ENCODE assay signal across 8 cellular contexts in the genomic region with DNA sequence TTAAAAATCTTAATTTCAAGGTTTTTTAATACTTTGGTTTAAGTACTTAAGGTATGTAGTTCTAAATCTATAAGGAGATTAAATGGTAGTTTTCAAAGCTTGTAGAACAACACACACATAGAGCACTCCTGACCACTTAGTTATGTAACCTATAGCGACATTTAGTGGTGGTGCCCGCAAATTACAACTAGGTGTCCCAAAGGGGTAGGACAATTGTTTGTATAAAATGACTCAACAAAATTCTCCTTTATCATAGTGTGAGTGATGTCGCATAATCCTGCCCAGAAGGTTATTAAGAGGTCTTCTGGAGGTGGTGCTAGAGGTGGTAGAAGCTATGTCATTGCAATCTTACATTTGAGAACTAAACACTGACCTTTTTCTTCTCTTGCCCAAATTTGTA.
DNase-seq lines count a peak whose midpoint lies in the region; ATAC-seq and TF ChIP-seq lines count a peak whose summit lies in the region.

No MANE protein-coding gene starts in this region.

- H2AK5ac ChIP-seq in IMR-90 (ENCODE audit: low read depth, low read length), result no peak overlapping the region

- TF ChIP-seq CTCF in IMR-90 (conservative IDR thresholded peaks at IDR 0.05; ENCODE audit: low read depth, low read length) (peak; percentile 76), fibroblast of lung (conservative IDR thresholded peaks at IDR 0.05 in 1 of 2, IDR thresholded peaks at IDR 0.05 in 1 of 2; ENCODE audit: low read depth in 1 of 2, low read length in 2 of 2) (peak; percentile 70 to 79)

- H2BK15ac ChIP-seq in IMR-90 (ENCODE audit: low read depth, low read length), result no peak overlapping the region

- no peaks in the 10 kb centered on the region for H3K79me1 ChIP-seq in IMR-90 (ENCODE audit: low read depth in 1 of 2, low read length in 2 of 2)

- intact Hi-C loops in IMR-90 (cut with micrococcal nuclease), result loop anchor here (1.0 to 5.0 kb wide), 5 partner anchors 358 to 777 kb away; no protein-coding TSS in a partner anchor

- H3K27me3 ChIP-seq in IMR-90 (ENCODE audit: control insufficient read depth, insufficient read depth, low read length), result no peaks in the 10 kb centered on the region
- no peaks in the 10 kb centered on the region for H3K27me3 ChIP-seq in NT2/D1 (ENCODE audit: insufficient read depth, insufficient read length)
- no peaks in the 10 kb centered on the region for H3K27me3 ChIP-seq in fibroblast of lung (ENCODE audit: control insufficient read depth, insufficient read depth, low read length)

- H2AK9ac ChIP-seq in IMR-90 (replicated peaks; ENCODE audit: low read depth, low read length, poor library complexity), result no peak overlapping the region

- no peak overlapping the region for H3K23ac ChIP-seq in IMR-90 (ENCODE audit: low read depth, low read length)

- H4K8ac ChIP-seq in IMR-90 (ENCODE audit: low read depth in 2 of 2, low read length in 2 of 2), result no peak overlapping the region

- H3K9me1 ChIP-seq in IMR-90 (ENCODE audit: insufficient read depth, low read length), result no peaks in the 10 kb centered on the region

- H3K79me2 ChIP-seq in fibroblast of lung (ENCODE audit: control insufficient read depth, insufficient read depth, low read length), result no peaks in the 10 kb centered on the region

- dilution Hi-C loops in IMR-90 (cut with HindIII; ENCODE audit: low sequenced_read_pairs, unreplicated experiment), result loop anchor here (25.0 kb wide), 1 partner anchor 432 kb away; no protein-coding TSS in a partner anchor

- WGBS in IMR-90 (ENCODE audit: extremely low coverage in 2 of 2, insufficient read length in 1 of 2), 2 experiments, result no CpG with 5 or more reads among the region's 3 CpGs

- no peak overlapping the region for H2BK120ac ChIP-seq in IMR-90 (ENCODE audit: low read depth, low read length)

- H2BK20ac ChIP-seq in IMR-90 (ENCODE audit: low read depth, low read length), result no peak overlapping the region

- DNase-seq in DMS 273 treated with DMSO at 0.1 percent for 48 hours (lab: John Stamatoyannopoulos, UW) (peak; percentile 37), IMR-90 (peak; percentile 57), NT2/D1 (ENCODE audit: low read depth, low spot score) (peak; percentile 50), activated T-cell treated with anti-CD3 and anti-CD28 coated beads for 48 hours (ENCODE audit: low read depth) (peak; percentile 56), fibroblast of lung (ENCODE audit: low read depth in 2 of 2) (peak; percentile 45 to 80)
- DNase-seq in natural killer cell treated with Interleukin-12 subunit alpha and Interleukin-12 subunit beta and Interleukin-15 and Interleukin-18, amount 100 ng/mL, for 72 hours (ENCODE audit: low spot score), result peak; percentile 75
- DNase-seq in stimulated activated naive CD8-positive, alpha-beta T cell treated with anti-CD3 and anti-CD28 coated beads, Interleukin-15, Interleukin-2, amounts not matched to agents 100 U/mL and 50 U/mL, for 24 hours, result peak; percentile 64

- TF ChIP-seq RAD21 in IMR-90 (IDR thresholded peaks at IDR 0.05; ENCODE audit: low read length), result peak; percentile 74

- no peak overlapping the region for H3K4ac ChIP-seq in IMR-90 (ENCODE audit: low read depth, low read length)

- H3K4me3 ChIP-seq in IMR-90 (ENCODE audit: insufficient read depth, low read depth, low read length) (no peak overlapping the region), NT2/D1 (ENCODE audit: insufficient read length, low read depth) (no peak overlapping the region), fibroblast of lung (replicated peaks in 1 of 4; ENCODE audit: control extremely low read depth in 1 of 4, insufficient read depth in 1 of 4, low read depth in 3 of 4, low read length in 4 of 4) (no peak overlapping the region)

- H3K14ac ChIP-seq in IMR-90 (replicated peaks; ENCODE audit: low read depth, low read length), result no peak overlapping the region

- H2BK5ac ChIP-seq in IMR-90 (ENCODE audit: low read depth, low read length, poor library complexity, severe bottlenecking), result no peak overlapping the region

- no peak overlapping the region for H2AFZ ChIP-seq in IMR-90 (replicated peaks; ENCODE audit: low read length, poor library complexity)
- H2AFZ ChIP-seq in fibroblast of lung (ENCODE audit: low read length), result no peak overlapping the region

- H4K20me1 ChIP-seq in IMR-90 (ENCODE audit: insufficient read depth, low read length) (no peaks in the 10 kb centered on the region), fibroblast of lung (ENCODE audit: control insufficient read depth, extremely low read depth, insufficient read depth, low read length) (no peaks in the 10 kb centered on the region)

- H3K9ac ChIP-seq in IMR-90 (ENCODE audit: low read depth, low read length), result no peak overlapping the region
- H3K9ac ChIP-seq in NT2/D1 (ENCODE audit: insufficient read length, low read depth), result no peak overlapping the region
- H3K9ac ChIP-seq in fibroblast of lung (ENCODE audit: insufficient read depth, low read length), result no peak overlapping the region

- no peak overlapping the region for H3K4me3 Mint-ChIP-seq in natural killer cell treated with Interleukin-12 subunit alpha and Interleukin-12 subunit beta and Interleukin-15 and Interleukin-18, amount 100 ng/mL, for 72 hours

- peak; percentile 79 for ATAC-seq in GM21529 (IDR thresholded peaks at IDR 0.05; ENCODE audit: unreplicated experiment)
- peak; percentile 97 for ATAC-seq in IMR-90 (ENCODE audit: low read depth)
- ATAC-seq in natural killer cell treated with Interleukin-12 subunit alpha and Interleukin-12 subunit beta and Interleukin-15 and Interleukin-18, amount 100 ng/mL, for 72 hours, result peak; percentile 81 to 84
- peak; percentile 86 for ATAC-seq in stimulated activated naive CD8-positive, alpha-beta T cell treated with anti-CD3 and anti-CD28 coated beads, Interleukin-15, Interleukin-2, amounts not matched to agents 100 U/mL and 50 U/mL, for 24 hours

- H3K27ac ChIP-seq in IMR-90 (ENCODE audit: insufficient read depth, low read length) (no peak overlapping the region), fibroblast of lung (ENCODE audit: insufficient read depth, low read length) (no peak overlapping the region)

- H4K5ac ChIP-seq in IMR-90 (ENCODE audit: low read depth, low read length), result no peak overlapping the region

- H3K9me3 Mint-ChIP-seq in natural killer cell treated with Interleukin-12 subunit alpha and Interleukin-12 subunit beta and Interleukin-15 and Interleukin-18, amount 100 ng/mL, for 72 hours, result no peaks in the 10 kb centered on the region

- no peak overlapping the region for H3K18ac ChIP-seq in IMR-90 (ENCODE audit: low read depth, low read length)

- no peak overlapping the region for H3K27ac Mint-ChIP-seq in natural killer cell treated with Interleukin-12 subunit alpha and Interleukin-12 subunit beta and Interleukin-15 and Interleukin-18, amount 100 ng/mL, for 72 hours

- H3K36me3 ChIP-seq in IMR-90 (ENCODE audit: control insufficient read depth, insufficient read depth, low read length) (no peaks in the 10 kb centered on the region), NT2/D1 (ENCODE audit: insufficient read depth, insufficient read length, low read length) (no peaks in the 10 kb centered on the region), fibroblast of lung (ENCODE audit: control insufficient read depth, insufficient read depth, low read length) (no peaks in the 10 kb centered on the region)

- H3K4me1 ChIP-seq in IMR-90 (ENCODE audit: control insufficient read depth, insufficient read depth, low read length), result no peaks in the 10 kb centered on the region
- H3K4me1 ChIP-seq in NT2/D1 (ENCODE audit: insufficient read depth, insufficient read length), result no peaks in the 10 kb centered on the region
- no peaks in the 10 kb centered on the region for H3K4me1 ChIP-seq in fibroblast of lung (ENCODE audit: control insufficient read depth, extremely low read depth, insufficient read depth, low read length)

- H3K36me3 Mint-ChIP-seq in natural killer cell treated with Interleukin-12 subunit alpha and Interleukin-12 subunit beta and Interleukin-15 and Interleukin-18, amount 100 ng/mL, for 72 hours, result no peaks in the 10 kb centered on the region

- H4K91ac ChIP-seq in IMR-90 (ENCODE audit: insufficient read depth, low read depth, low read length), result no peak overlapping the region

- in situ Hi-C loops in IMR-90 (cut with MboI; ENCODE audit: low sequenced_read_pairs), result loop anchor here (5.0 to 10.0 kb wide), 2 partner anchors 377 to 440 kb away; no protein-coding TSS in a partner anchor

- H3K4me1 Mint-ChIP-seq in natural killer cell treated with Interleukin-12 subunit alpha and Interleukin-12 subunit beta and Interleukin-15 and Interleukin-18, amount 100 ng/mL, for 72 hours (ENCODE audit: low read depth in 2 of 2), result no peaks in the 10 kb centered on the region

- POLR2A ChIA-PET in IMR-90 (lab: Charles Lee; ENCODE audit: unreplicated experiment), result interaction anchor here (0.5 kb wide), 1 partner anchor 378 kb away, joined by 5 read pairs; no protein-coding TSS in a partner anchor

- TF ChIP-seq POLR2A in IMR-90 (IDR thresholded peaks at IDR 0.05; ENCODE audit: low read depth, low read length), result no peak

- CTCF ChIA-PET in IMR-90 (lab: Yijun Ruan, JAX), result interaction anchor here (1.1 to 2.0 kb wide), 5 partner anchors 12 to 424 kb away, joined by 3 to 13 read pairs (median 4); no protein-coding TSS in a partner anchor

- H3K4me2 ChIP-seq in IMR-90 (ENCODE audit: low read depth, low read length) (no peak overlapping the region), fibroblast of lung (ENCODE audit: extremely low read depth, insufficient read depth, low read length) (no peak overlapping the region)

- H3K9me3 ChIP-seq in IMR-90 (ENCODE audit: control insufficient read depth, insufficient read depth, low read length) (no peaks in the 10 kb centered on the region), NT2/D1 (ENCODE audit: insufficient read depth, low read length) (no peaks in the 10 kb centered on the region), fibroblast of lung (ENCODE audit: control insufficient read depth, insufficient read depth, low read depth, low read length) (no peaks in the 10 kb centered on the region)

- no TSS peak for BruUV-seq in IMR-90 (replicated peaks; lab: Mats Ljungman, UMichigan)

- no peak overlapping the region for H3K56ac ChIP-seq in IMR-90 (ENCODE audit: extremely low read depth, insufficient read depth, low read length)

- peaks cover 13% of the 10 kb centered on the region in 2 donors for H3K27me3 Mint-ChIP-seq in natural killer cell treated with Interleukin-12 subunit alpha and Interleukin-12 subunit beta and Interleukin-15 and Interleukin-18, amount 100 ng/mL, for 72 hours

TF ChIP-seq in IMR-90, 13 proteins besides CTCF, POLR2A, EP300 and RAD21 (continues in another document):
- TF ChIP-seq RFX5 (IDR thresholded peaks at IDR 0.05; ENCODE audit: low read depth, low read length) (no peak), RCOR1 (IDR thresholded peaks at IDR 0.05; ENCODE audit: insufficient replicate concordance, low read length) (no peak), BHLHE40 (IDR thresholded peaks at IDR 0.05; ENCODE audit: low read depth, low read length) (no peak), CHD1 (IDR thresholded peaks at IDR 0.05; ENCODE audit: low read depth, low read length) (no peak), MXI1 (IDR thresholded peaks at IDR 0.05; ENCODE audit: borderline replicate concordance, low read depth, low read length) (no peak)
